ENCODE assay signal across 2 cellular contexts in the genomic region with DNA sequence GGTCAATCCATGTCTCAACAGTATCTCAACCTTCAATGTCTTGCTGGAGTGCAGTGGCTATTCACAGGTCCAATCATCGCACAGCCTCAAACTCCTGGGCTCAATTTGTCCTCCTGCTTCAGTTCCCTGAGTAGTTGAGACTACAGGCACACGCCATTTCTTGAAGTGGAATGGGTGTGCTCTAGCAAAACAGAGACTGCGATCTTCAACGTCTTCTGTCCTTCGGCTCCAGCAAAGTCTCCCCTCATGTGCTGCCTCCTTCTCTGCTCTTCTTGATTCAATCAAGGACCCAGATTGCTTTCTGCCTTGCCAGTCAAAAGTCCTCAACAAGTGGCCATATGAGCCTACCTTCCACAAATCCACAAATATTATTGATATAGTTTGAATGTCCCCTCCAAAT.
TF ChIP-seq lines count a peak whose summit lies in the region.

No MANE protein-coding gene starts in this region.

TF ChIP-seq in GM23338, 12 proteins besides CTCF, POLR2A, EP300 and RAD21 (continues in another document):
- TF ChIP-seq JUNB (IDR thresholded peaks at IDR 0.05; ENCODE audit: unreplicated experiment) (no peak), NANOG (IDR thresholded peaks at IDR 0.05; ENCODE audit: borderline replicate concordance) (no peak), ZNF114 (CRISPR knock-in tag; IDR thresholded peaks at IDR 0.05) (no peak), EZH2phosphoT487 (IDR thresholded peaks at IDR 0.05; ENCODE audit: unreplicated experiment) (no peak), EZH2 (IDR thresholded peaks at IDR 0.05; ENCODE audit: low read depth, unreplicated experiment) (no peak), STAT1 (IDR thresholded peaks at IDR 0.05; ENCODE audit: unreplicated experiment) (no peak), CREB1 (CRISPR knock-in tag; IDR thresholded peaks at IDR 0.05; ENCODE audit: low read depth) (no peak)
- TF ChIP-seq, protein P1, sequence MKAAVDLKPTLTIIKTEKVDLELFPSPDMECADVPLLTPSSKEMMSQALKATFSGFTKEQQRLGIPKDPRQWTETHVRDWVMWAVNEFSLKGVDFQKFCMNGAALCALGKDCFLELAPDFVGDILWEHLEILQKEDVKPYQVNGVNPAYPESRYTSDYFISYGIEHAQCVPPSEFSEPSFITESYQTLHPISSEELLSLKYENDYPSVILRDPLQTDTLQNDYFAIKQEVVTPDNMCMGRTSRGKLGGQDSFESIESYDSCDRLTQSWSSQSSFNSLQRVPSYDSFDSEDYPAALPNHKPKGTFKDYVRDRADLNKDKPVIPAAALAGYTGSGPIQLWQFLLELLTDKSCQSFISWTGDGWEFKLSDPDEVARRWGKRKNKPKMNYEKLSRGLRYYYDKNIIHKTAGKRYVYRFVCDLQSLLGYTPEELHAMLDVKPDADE (IDR thresholded peaks at IDR 0.05), result no peak
- TF ChIP-seq, protein P2, sequence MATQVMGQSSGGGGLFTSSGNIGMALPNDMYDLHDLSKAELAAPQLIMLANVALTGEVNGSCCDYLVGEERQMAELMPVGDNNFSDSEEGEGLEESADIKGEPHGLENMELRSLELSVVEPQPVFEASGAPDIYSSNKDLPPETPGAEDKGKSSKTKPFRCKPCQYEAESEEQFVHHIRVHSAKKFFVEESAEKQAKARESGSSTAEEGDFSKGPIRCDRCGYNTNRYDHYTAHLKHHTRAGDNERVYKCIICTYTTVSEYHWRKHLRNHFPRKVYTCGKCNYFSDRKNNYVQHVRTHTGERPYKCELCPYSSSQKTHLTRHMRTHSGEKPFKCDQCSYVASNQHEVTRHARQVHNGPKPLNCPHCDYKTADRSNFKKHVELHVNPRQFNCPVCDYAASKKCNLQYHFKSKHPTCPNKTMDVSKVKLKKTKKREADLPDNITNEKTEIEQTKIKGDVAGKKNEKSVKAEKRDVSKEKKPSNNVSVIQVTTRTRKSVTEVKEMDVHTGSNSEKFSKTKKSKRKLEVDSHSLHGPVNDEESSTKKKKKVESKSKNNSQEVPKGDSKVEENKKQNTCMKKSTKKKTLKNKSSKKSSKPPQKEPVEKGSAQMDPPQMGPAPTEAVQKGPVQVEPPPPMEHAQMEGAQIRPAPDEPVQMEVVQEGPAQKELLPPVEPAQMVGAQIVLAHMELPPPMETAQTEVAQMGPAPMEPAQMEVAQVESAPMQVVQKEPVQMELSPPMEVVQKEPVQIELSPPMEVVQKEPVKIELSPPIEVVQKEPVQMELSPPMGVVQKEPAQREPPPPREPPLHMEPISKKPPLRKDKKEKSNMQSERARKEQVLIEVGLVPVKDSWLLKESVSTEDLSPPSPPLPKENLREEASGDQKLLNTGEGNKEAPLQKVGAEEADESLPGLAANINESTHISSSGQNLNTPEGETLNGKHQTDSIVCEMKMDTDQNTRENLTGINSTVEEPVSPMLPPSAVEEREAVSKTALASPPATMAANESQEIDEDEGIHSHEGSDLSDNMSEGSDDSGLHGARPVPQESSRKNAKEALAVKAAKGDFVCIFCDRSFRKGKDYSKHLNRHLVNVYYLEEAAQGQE (IDR thresholded peaks at IDR 0.05; ENCODE audit: unreplicated experiment), result no peak
- TF ChIP-seq, protein P3, sequence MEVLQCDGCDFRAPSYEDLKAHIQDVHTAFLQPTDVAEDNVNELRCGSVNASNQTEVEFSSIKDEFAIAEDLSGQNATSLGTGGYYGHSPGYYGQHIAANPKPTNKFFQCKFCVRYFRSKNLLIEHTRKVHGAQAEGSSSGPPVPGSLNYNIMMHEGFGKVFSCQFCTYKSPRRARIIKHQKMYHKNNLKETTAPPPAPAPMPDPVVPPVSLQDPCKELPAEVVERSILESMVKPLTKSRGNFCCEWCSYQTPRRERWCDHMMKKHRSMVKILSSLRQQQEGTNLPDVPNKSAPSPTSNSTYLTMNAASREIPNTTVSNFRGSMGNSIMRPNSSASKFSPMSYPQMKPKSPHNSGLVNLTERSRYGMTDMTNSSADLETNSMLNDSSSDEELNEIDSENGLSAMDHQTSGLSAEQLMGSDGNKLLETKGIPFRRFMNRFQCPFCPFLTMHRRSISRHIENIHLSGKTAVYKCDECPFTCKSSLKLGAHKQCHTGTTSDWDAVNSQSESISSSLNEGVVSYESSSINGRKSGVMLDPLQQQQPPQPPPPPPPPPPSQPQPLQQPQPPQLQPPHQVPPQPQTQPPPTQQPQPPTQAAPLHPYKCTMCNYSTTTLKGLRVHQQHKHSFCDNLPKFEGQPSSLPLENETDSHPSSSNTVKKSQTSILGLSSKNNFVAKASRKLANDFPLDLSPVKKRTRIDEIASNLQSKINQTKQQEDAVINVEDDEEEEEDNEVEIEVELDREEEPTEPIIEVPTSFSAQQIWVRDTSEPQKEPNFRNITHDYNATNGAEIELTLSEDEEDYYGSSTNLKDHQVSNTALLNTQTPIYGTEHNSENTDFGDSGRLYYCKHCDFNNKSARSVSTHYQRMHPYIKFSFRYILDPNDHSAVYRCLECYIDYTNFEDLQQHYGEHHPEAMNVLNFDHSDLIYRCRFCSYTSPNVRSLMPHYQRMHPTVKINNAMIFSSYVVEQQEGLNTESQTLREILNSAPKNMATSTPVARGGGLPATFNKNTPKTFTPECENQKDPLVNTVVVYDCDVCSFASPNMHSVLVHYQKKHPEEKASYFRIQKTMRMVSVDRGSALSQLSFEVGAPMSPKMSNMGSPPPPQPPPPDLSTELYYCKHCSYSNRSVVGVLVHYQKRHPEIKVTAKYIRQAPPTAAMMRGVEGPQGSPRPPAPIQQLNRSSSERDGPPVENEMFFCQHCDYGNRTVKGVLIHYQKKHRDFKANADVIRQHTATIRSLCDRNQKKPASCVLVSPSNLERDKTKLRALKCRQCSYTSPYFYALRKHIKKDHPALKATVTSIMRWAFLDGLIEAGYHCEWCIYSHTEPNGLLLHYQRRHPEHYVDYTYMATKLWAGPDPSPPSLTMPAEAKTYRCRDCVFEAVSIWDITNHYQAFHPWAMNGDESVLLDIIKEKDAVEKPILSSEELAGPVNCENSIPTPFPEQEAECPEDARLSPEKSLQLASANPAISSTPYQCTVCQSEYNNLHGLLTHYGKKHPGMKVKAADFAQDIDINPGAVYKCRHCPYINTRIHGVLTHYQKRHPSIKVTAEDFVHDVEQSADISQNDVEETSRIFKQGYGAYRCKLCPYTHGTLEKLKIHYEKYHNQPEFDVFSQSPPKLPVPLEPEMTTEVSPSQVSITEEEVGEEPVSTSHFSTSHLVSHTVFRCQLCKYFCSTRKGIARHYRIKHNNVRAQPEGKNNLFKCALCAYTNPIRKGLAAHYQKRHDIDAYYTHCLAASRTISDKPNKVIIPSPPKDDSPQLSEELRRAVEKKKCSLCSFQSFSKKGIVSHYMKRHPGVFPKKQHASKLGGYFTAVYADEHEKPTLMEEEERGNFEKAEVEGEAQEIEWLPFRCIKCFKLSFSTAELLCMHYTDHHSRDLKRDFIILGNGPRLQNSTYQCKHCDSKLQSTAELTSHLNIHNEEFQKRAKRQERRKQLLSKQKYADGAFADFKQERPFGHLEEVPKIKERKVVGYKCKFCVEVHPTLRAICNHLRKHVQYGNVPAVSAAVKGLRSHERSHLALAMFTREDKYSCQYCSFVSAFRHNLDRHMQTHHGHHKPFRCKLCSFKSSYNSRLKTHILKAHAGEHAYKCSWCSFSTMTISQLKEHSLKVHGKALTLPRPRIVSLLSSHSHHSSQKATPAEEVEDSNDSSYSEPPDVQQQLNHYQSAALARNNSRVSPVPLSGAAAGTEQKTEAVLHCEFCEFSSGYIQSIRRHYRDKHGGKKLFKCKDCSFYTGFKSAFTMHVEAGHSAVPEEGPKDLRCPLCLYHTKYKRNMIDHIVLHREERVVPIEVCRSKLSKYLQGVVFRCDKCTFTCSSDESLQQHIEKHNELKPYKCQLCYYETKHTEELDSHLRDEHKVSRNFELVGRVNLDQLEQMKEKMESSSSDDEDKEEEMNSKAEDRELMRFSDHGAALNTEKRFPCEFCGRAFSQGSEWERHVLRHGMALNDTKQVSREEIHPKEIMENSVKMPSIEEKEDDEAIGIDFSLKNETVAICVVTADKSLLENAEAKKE (CRISPR knock-in tag; IDR thresholded peaks at IDR 0.05), result no peak

TF ChIP-seq in H1, 55 proteins besides CTCF, POLR2A, EP300 and RAD21:
- TF ChIP-seq HDAC6 (IDR thresholded peaks at IDR 0.05; ENCODE audit: low read depth, low read length), result no peak
- TF ChIP-seq RNF2 (IDR thresholded peaks at IDR 0.05; ENCODE audit: borderline replicate concordance, low read depth, low read length, missing control alignments, poor library complexity, severe bottlenecking), result no peak
- no peak for TF ChIP-seq BCL11A (IDR thresholded peaks at IDR 0.05; ENCODE audit: low read depth in 2 of 2, low read length in 2 of 2)
- no peak for TF ChIP-seq SP2 (IDR thresholded peaks at IDR 0.05; ENCODE audit: low read length)
- TF ChIP-seq, protein P4, sequence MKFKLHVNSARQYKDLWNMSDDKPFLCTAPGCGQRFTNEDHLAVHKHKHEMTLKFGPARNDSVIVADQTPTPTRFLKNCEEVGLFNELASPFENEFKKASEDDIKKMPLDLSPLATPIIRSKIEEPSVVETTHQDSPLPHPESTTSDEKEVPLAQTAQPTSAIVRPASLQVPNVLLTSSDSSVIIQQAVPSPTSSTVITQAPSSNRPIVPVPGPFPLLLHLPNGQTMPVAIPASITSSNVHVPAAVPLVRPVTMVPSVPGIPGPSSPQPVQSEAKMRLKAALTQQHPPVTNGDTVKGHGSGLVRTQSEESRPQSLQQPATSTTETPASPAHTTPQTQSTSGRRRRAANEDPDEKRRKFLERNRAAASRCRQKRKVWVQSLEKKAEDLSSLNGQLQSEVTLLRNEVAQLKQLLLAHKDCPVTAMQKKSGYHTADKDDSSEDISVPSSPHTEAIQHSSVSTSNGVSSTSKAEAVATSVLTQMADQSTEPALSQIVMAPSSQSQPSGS (IDR thresholded peaks at IDR 0.05; ENCODE audit: low read length), result no peak
- no peak for TF ChIP-seq BACH1 (IDR thresholded peaks at IDR 0.05; ENCODE audit: low read length)
- no peak for TF ChIP-seq CREB1 (IDR thresholded peaks at IDR 0.05)
- TF ChIP-seq KDM1A (IDR thresholded peaks at IDR 0.05; ENCODE audit: borderline replicate concordance, low read length), result no peak
- no peak for TF ChIP-seq BRCA1 (IDR thresholded peaks at IDR 0.05; ENCODE audit: low read depth, low read length)
- no peak for TF ChIP-seq TBP (IDR thresholded peaks at IDR 0.05; ENCODE audit: low read depth, low read length)
- TF ChIP-seq, protein P5, sequence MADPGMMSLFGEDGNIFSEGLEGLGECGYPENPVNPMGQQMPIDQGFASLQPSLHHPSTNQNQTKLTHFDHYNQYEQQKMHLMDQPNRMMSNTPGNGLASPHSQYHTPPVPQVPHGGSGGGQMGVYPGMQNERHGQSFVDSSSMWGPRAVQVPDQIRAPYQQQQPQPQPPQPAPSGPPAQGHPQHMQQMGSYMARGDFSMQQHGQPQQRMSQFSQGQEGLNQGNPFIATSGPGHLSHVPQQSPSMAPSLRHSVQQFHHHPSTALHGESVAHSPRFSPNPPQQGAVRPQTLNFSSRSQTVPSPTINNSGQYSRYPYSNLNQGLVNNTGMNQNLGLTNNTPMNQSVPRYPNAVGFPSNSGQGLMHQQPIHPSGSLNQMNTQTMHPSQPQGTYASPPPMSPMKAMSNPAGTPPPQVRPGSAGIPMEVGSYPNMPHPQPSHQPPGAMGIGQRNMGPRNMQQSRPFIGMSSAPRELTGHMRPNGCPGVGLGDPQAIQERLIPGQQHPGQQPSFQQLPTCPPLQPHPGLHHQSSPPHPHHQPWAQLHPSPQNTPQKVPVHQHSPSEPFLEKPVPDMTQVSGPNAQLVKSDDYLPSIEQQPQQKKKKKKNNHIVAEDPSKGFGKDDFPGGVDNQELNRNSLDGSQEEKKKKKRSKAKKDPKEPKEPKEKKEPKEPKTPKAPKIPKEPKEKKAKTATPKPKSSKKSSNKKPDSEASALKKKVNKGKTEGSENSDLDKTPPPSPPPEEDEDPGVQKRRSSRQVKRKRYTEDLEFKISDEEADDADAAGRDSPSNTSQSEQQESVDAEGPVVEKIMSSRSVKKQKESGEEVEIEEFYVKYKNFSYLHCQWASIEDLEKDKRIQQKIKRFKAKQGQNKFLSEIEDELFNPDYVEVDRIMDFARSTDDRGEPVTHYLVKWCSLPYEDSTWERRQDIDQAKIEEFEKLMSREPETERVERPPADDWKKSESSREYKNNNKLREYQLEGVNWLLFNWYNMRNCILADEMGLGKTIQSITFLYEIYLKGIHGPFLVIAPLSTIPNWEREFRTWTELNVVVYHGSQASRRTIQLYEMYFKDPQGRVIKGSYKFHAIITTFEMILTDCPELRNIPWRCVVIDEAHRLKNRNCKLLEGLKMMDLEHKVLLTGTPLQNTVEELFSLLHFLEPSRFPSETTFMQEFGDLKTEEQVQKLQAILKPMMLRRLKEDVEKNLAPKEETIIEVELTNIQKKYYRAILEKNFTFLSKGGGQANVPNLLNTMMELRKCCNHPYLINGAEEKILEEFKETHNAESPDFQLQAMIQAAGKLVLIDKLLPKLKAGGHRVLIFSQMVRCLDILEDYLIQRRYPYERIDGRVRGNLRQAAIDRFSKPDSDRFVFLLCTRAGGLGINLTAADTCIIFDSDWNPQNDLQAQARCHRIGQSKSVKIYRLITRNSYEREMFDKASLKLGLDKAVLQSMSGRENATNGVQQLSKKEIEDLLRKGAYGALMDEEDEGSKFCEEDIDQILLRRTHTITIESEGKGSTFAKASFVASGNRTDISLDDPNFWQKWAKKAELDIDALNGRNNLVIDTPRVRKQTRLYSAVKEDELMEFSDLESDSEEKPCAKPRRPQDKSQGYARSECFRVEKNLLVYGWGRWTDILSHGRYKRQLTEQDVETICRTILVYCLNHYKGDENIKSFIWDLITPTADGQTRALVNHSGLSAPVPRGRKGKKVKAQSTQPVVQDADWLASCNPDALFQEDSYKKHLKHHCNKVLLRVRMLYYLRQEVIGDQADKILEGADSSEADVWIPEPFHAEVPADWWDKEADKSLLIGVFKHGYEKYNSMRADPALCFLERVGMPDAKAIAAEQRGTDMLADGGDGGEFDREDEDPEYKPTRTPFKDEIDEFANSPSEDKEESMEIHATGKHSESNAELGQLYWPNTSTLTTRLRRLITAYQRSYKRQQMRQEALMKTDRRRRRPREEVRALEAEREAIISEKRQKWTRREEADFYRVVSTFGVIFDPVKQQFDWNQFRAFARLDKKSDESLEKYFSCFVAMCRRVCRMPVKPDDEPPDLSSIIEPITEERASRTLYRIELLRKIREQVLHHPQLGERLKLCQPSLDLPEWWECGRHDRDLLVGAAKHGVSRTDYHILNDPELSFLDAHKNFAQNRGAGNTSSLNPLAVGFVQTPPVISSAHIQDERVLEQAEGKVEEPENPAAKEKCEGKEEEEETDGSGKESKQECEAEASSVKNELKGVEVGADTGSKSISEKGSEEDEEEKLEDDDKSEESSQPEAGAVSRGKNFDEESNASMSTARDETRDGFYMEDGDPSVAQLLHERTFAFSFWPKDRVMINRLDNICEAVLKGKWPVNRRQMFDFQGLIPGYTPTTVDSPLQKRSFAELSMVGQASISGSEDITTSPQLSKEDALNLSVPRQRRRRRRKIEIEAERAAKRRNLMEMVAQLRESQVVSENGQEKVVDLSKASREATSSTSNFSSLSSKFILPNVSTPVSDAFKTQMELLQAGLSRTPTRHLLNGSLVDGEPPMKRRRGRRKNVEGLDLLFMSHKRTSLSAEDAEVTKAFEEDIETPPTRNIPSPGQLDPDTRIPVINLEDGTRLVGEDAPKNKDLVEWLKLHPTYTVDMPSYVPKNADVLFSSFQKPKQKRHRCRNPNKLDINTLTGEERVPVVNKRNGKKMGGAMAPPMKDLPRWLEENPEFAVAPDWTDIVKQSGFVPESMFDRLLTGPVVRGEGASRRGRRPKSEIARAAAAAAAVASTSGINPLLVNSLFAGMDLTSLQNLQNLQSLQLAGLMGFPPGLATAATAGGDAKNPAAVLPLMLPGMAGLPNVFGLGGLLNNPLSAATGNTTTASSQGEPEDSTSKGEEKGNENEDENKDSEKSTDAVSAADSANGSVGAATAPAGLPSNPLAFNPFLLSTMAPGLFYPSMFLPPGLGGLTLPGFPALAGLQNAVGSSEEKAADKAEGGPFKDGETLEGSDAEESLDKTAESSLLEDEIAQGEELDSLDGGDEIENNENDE (IDR thresholded peaks at IDR 0.05; ENCODE audit: insufficient replicate concordance, low read length), result no peak
- TF ChIP-seq TAF1 (IDR thresholded peaks at IDR 0.05; ENCODE audit: low read depth, low read length), result no peak
